Comparison of ENCODE assay signal across 17 cellular contexts in genomic region chr4:2402941-2403340, GRCh38. TPM values are rescaled to one million over a fixed set of nuclear protein-coding genes. Genes with fewer than 3 reads are reported as not detected.
DNase-seq lines count a peak whose midpoint lies in the region; ATAC-seq lines count a peak whose summit lies in the region.
"Had no signal": no experiment of that assay in that cellular context is flagged by ENCODE, and none has a peak within 500 bp of the region (broad histone marks: within the 10 kb centered on the region; RNA-seq: fewer than 3 reads in every experiment).

No MANE protein-coding gene starts in this region.

- H3K27ac ChIP-seq in temporal lobe (ENCODE audit: low read depth, low read length): peak overlapping the region; percentile 78
- H3K27ac ChIP-seq: upper lobe of left lung had no signal

- ATAC-seq in effector memory CD8-positive, alpha-beta T cell (replicated peaks): no peak
- no peak for ATAC-seq in naive thymus-derived CD8-positive, alpha-beta T cell
- ATAC-seq in HG03439 (IDR thresholded peaks at IDR 0.05; ENCODE audit: unreplicated experiment): no peak

- no peaks in the 10 kb centered on the region for H3K27me3 Mint-ChIP-seq in activated naive CD8-positive, alpha-beta T cell
- H3K27me3 Mint-ChIP-seq in activated naive CD8-positive, alpha-beta T cell treated with anti-CD3 and anti-CD28 coated beads for 36 hours: peaks cover 14% of the 10 kb centered on the region
- H3K27me3 Mint-ChIP-seq in effector memory CD8-positive, alpha-beta T cell: no peaks in the 10 kb centered on the region
- H3K27me3 Mint-ChIP-seq in naive thymus-derived CD8-positive, alpha-beta T cell: peaks cover 0 to 4% (median 0%) of the 10 kb centered on the region in 5 donors

- no peaks in the 10 kb centered on the region for H3K36me3 Mint-ChIP-seq in activated naive CD8-positive, alpha-beta T cell
- no peaks in the 10 kb centered on the region for H3K36me3 Mint-ChIP-seq in activated naive CD8-positive, alpha-beta T cell treated with anti-CD3 and anti-CD28 coated beads for 36 hours
- peaks cover 61% of the 10 kb centered on the region for H3K36me3 Mint-ChIP-seq in effector memory CD8-positive, alpha-beta T cell (ENCODE audit: insufficient read depth)
- H3K36me3 Mint-ChIP-seq in naive thymus-derived CD8-positive, alpha-beta T cell: no peaks in the 10 kb centered on the region

- no peak overlapping the region for H3K27ac Mint-ChIP-seq in activated naive CD8-positive, alpha-beta T cell
- H3K27ac Mint-ChIP-seq in activated naive CD8-positive, alpha-beta T cell treated with anti-CD3 and anti-CD28 coated beads for 36 hours: no peak overlapping the region
- H3K27ac Mint-ChIP-seq in effector memory CD8-positive, alpha-beta T cell: peak overlapping the region in 1 of 2 donors; percentile 77
- H3K27ac Mint-ChIP-seq in naive thymus-derived CD8-positive, alpha-beta T cell: peak overlapping the region in 1 of 10 donors; percentile 75
- H3K27ac Mint-ChIP-seq: HFFc6 had no signal

- peak overlapping the region; percentile 77 for H3K4me3 Mint-ChIP-seq in activated naive CD8-positive, alpha-beta T cell
- H3K4me3 Mint-ChIP-seq in activated naive CD8-positive, alpha-beta T cell treated with anti-CD3 and anti-CD28 coated beads for 36 hours: no peak overlapping the region
- H3K4me3 Mint-ChIP-seq in effector memory CD8-positive, alpha-beta T cell: peak overlapping the region; percentile 73 to 83
- H3K4me3 Mint-ChIP-seq in naive thymus-derived CD8-positive, alpha-beta T cell: peak overlapping the region in 6 of 10 donors; percentile 5 to 87 (median 78)

- POLR2A ChIA-PET in naive thymus-derived CD8-positive, alpha-beta T cell (lab: Charles Lee): interaction anchor here (1.8 to 2.0 kb wide), 2 partner anchors 10 to 20 kb away, joined by 4 to 12 read pairs; no protein-coding TSS in a partner anchor

- H3K4me1 Mint-ChIP-seq in activated naive CD8-positive, alpha-beta T cell (ENCODE audit: low read depth): peaks cover 23% of the 10 kb centered on the region
- H3K4me1 Mint-ChIP-seq in activated naive CD8-positive, alpha-beta T cell treated with anti-CD3 and anti-CD28 coated beads for 36 hours: peaks cover 2% of the 10 kb centered on the region
- peaks cover 51 to 64% of the 10 kb centered on the region in 2 donors for H3K4me1 Mint-ChIP-seq in effector memory CD8-positive, alpha-beta T cell (ENCODE audit: low read depth in 2 of 2)
- peaks cover 13 to 37% (median 23%) of the 10 kb centered on the region in 4 donors for H3K4me1 Mint-ChIP-seq in naive thymus-derived CD8-positive, alpha-beta T cell

- DNase-seq in activated naive CD8-positive, alpha-beta T cell treated with anti-CD3 and anti-CD28 coated beads for 36 hours: no peak
- DNase-seq in effector memory CD8-positive, alpha-beta T cell: no peak
- no peak for DNase-seq in naive thymus-derived CD8-positive, alpha-beta T cell
- DNase-seq in NCI-H524 treated with DMSO at 0.1 percent for 48 hours (lab: John Stamatoyannopoulos, UW): no peak
- DNase-seq in NCI-H1105 (lab: John Stamatoyannopoulos, UW): no peak
- DNase-seq: ACHN; activated effector memory CD4-positive, alpha-beta T cell treated with anti-CD3 and anti-CD28 coated beads, Interleukin-2, amount 50 U/mL, for 16 hours; erythroblast; HFFc6; mucosa of descending colon; NCI-H226; stimulated activated CD4-positive, alpha-beta T cell treated with anti-CD3 and anti-CD28 coated beads, Interleukin-12 subunit alpha, Interleukin-12 subunit beta, amount 100 ng/mL, for 4 hours; upper lobe of left lung had no signal

- no peaks in the 10 kb centered on the region for H3K9me3 Mint-ChIP-seq in activated naive CD8-positive, alpha-beta T cell (ENCODE audit: low read depth)
- H3K9me3 Mint-ChIP-seq in activated naive CD8-positive, alpha-beta T cell treated with anti-CD3 and anti-CD28 coated beads for 36 hours: no peaks in the 10 kb centered on the region
- H3K9me3 Mint-ChIP-seq in effector memory CD8-positive, alpha-beta T cell: no peaks in the 10 kb centered on the region
- H3K9me3 Mint-ChIP-seq in naive thymus-derived CD8-positive, alpha-beta T cell: no peaks in the 10 kb centered on the region
- H3K9me3 Mint-ChIP-seq: HFFc6; T-helper 2 cell treated with Interferon-gamma antibody and Interleukin-4, amounts not matched to agents 5 μg/mL and 100 μg/mL, for 36 hours had no signal

RNA-seq across cellular contexts. Expression of gene ZFYVE28, which starts 15.5 kb away (rescaled TPM):
- 1 to 10 TPM; 3.8 to 4.6 TPM for total RNA-seq in activated naive CD8-positive, alpha-beta T cell treated with anti-CD3 and anti-CD28 coated beads for 36 hours
- total RNA-seq in naive thymus-derived CD8-positive, alpha-beta T cell: 10 to 100 TPM; 11.8 to 12.3 TPM
- 1 to 10 TPM; 5.0 to 8.5 (median 6.4) TPM for polyA plus RNA-seq in naive thymus-derived CD8-positive, alpha-beta T cell
- total RNA-seq in temporal lobe: 5.7 TPM

RNA-seq across cellular contexts. Expression of gene CFAP99, which starts 15.8 kb away (rescaled TPM):
- not detected for total RNA-seq in activated naive CD8-positive, alpha-beta T cell treated with anti-CD3 and anti-CD28 coated beads for 36 hours
- total RNA-seq in naive thymus-derived CD8-positive, alpha-beta T cell: not detected
- under 1 TPM in 1 of 3 donors, not detected in 2; 0.05 TPM for polyA plus RNA-seq in naive thymus-derived CD8-positive, alpha-beta T cell
- not detected for total RNA-seq in temporal lobe
- total RNA-seq: HFFc6 had no signal
